ENCODE assay signal across 9 cellular contexts in genomic region chr11:1917523-1918435, GRCh38. TPM values are rescaled to one million over a fixed set of nuclear protein-coding genes. Genes with fewer than 3 reads are reported as not detected.
A peak's percentile ranks its signal among the peaks of the same experiment; 100 is the strongest.
DNase-seq lines count a peak whose midpoint lies in the region; ATAC-seq and TF ChIP-seq lines count a peak whose summit lies in the region.
"Had no signal": no experiment of that assay in that cellular context is flagged by ENCODE, and none has a peak within 500 bp of the region (broad histone marks: within the 10 kb centered on the region; RNA-seq: fewer than 3 reads in every experiment).

No MANE protein-coding gene starts in this region.

- H2AFZ ChIP-seq in OCI-LY3 (ENCODE audit: low read depth, low read length) = no peak overlapping the region

- H3K36me3 ChIP-seq in OCI-LY3 (replicated peaks; ENCODE audit: low read depth, low read length) = no peaks in the 10 kb centered on the region

- peaks cover 4% of the 10 kb centered on the region; the same call in 1 of the 2 replicates for H4K20me1 ChIP-seq in OCI-LY3 (ENCODE audit: insufficient read depth, low read length)

- ATAC-seq in Right ventricle myocardium superior (ENCODE audit: poor library complexity) = peak; percentile 74

- H3K4me1 ChIP-seq in OCI-LY3 (ENCODE audit: low read length) = no peaks in the 10 kb centered on the region

- DNase-seq in ELF-1 (ENCODE audit: low read depth, low spot score) (peak; percentile 61), Right ventricle myocardium superior (peak; percentile 79), retinal pigment epithelial cell (ENCODE audit: low read depth) (no peak), NCI-H1417 treated with DMSO at 0.1 percent for 48 hours (lab: John Stamatoyannopoulos, UW) (no peak), NCI-H2029 treated with DMSO at 0.1 percent for 48 hours (lab: John Stamatoyannopoulos, UW) (no peak), NCI-H2171 (lab: John Stamatoyannopoulos, UW) (no peak), SK-N-DZ (ENCODE audit: low spot score) (no peak)

- intact Hi-C loops in Right ventricle myocardium superior (cut with DNase I) = loop anchor here (5.0 kb wide), 1 partner anchor 35 kb away; no protein-coding TSS in a partner anchor

- no peaks in the 10 kb centered on the region for H3K79me2 ChIP-seq in OCI-LY3 (ENCODE audit: low read length)

- H3K9me3 ChIP-seq in OCI-LY3 (ENCODE audit: insufficient read depth, low read length) = no peaks in the 10 kb centered on the region

- peaks cover 14% of the 10 kb centered on the region; the same call in 1 of the 2 replicates for H3K27me3 ChIP-seq in OCI-LY3 (ENCODE audit: low read depth, low read length)

- H3K9ac ChIP-seq in OCI-LY3 (ENCODE audit: low read length) = no peak overlapping the region

- no peak overlapping the region for H3K4me2 ChIP-seq in OCI-LY3 (ENCODE audit: low read length)

- no peak overlapping the region for H3K27ac ChIP-seq in OCI-LY3 (ENCODE audit: low read length)

- no peak overlapping the region for H3K4me3 ChIP-seq in OCI-LY3 (ENCODE audit: low read length)
- no peak overlapping the region for H3K4me3 ChIP-seq in retinal pigment epithelial cell (ENCODE audit: low read length)

- TF ChIP-seq CTCF in OCI-LY3 (IDR thresholded peaks at IDR 0.05; ENCODE audit: low read depth, low read length) (peak; percentile 27), retinal pigment epithelial cell (conservative IDR thresholded peaks at IDR 0.05; ENCODE audit: low read depth, low read length) (peak; percentile 45)

RNA-seq across cellular contexts. Expression of gene TNNT3, which starts 1.7 kb away (rescaled TPM):
- total RNA-seq in Right ventricle myocardium superior = 35.7 TPM
- polyA plus RNA-seq in SK-N-DZ (2014; cell fraction: cytosol; rRNA removed) = not detected in 2 replicates
- 0.14 TPM in 1 of 2 replicates, not detected in the other for polyA plus RNA-seq in SK-N-DZ (2014; cell fraction: nucleus; rRNA removed)

RNA-seq across cellular contexts. Expression of gene PRR33, which starts 26.1 kb away (rescaled TPM):
- total RNA-seq in Right ventricle myocardium superior = 5.8 TPM
- polyA plus RNA-seq in SK-N-DZ (2014; cell fraction: cytosol; rRNA removed) = not detected in 2 replicates
- not detected in 2 replicates for polyA plus RNA-seq in SK-N-DZ (2014; cell fraction: nucleus; rRNA removed)
- total RNA-seq: T-helper 2 cell treated with Interferon-gamma antibody and Interleukin-4, amounts not matched to agents 100 ng/mL and 5 ng/mL, for 36 hours had no signal

RNA-seq across cellular contexts. Expression of gene MRPL23, which starts 29.4 kb away (rescaled TPM):
- 99.3 TPM for total RNA-seq in Right ventricle myocardium superior
- polyA plus RNA-seq in SK-N-DZ (2014; cell fraction: cytosol; rRNA removed) = 248 and 340 TPM in 2 replicates
- 178 and 215 TPM in 2 replicates for polyA plus RNA-seq in SK-N-DZ (2014; cell fraction: nucleus; rRNA removed)

Comparison
In these comparisons a context has a peak if more than half of its experiments do, and no peak if none do; other contexts are left out.
1. DNase-seq: peak in ELF-1 (single experiment) and Right ventricle myocardium superior (single experiment); none in retinal pigment epithelial cell (single experiment), NCI-H1417 treated with DMSO at 0.1 percent for 48 hours (single experiment), NCI-H2029 treated with DMSO at 0.1 percent for 48 hours (single experiment), NCI-H2171 (single experiment) and SK-N-DZ (single experiment).